9 cellular contexts compared by ENCODE assay signal in genomic region chr18:76476665-76477561, GRCh38. TPM values are rescaled to one million over a fixed set of nuclear protein-coding genes. Genes with fewer than 3 reads are reported as not detected.
A peak's percentile ranks its signal among the peaks of the same experiment; 100 is the strongest.
DNase-seq lines count a peak whose midpoint lies in the region; ATAC-seq, FAIRE-seq and TF ChIP-seq lines count a peak whose summit lies in the region.
"Had no signal": no experiment of that assay in that cellular context is flagged by ENCODE, and none has a peak within 500 bp of the region (broad histone marks: within the 10 kb centered on the region; RNA-seq: fewer than 3 reads in every experiment).

No MANE protein-coding gene starts in this region.

- ATAC-seq in memory B cell (ENCODE audit: low read depth) (no peak), GM21576 (IDR thresholded peaks at IDR 0.05; ENCODE audit: unreplicated experiment) (no peak)

- H3K9me3 Mint-ChIP-seq in activated naive CD4-positive, alpha-beta T cell treated with anti-CD3 and anti-CD28 coated beads for 36 hours: no peaks in the 10 kb centered on the region
- no peaks in the 10 kb centered on the region for H3K9me3 Mint-ChIP-seq in memory B cell

- peaks cover 35% of the 10 kb centered on the region for H3K4me1 Mint-ChIP-seq in activated naive CD4-positive, alpha-beta T cell treated with anti-CD3 and anti-CD28 coated beads for 36 hours (ENCODE audit: low read depth)
- peaks cover 5% of the 10 kb centered on the region for H3K4me1 Mint-ChIP-seq in memory B cell

- H3K36me3 ChIP-seq in HUES6 (ENCODE audit: control insufficient read depth, insufficient read depth, low read length) (peaks cover 3% of the 10 kb centered on the region; the same call in 1 of the 2 replicates), bronchial epithelial cell (ENCODE audit: control insufficient read depth, insufficient read depth, low read length) (no peaks in the 10 kb centered on the region)

- H3K4me1 ChIP-seq in HUES6 (ENCODE audit: control insufficient read depth, insufficient read depth, low read length): peaks cover 11% of the 10 kb centered on the region; the same call in 1 of the 2 replicates

- no peaks in the 10 kb centered on the region for H3K27me3 ChIP-seq in HUES6 (ENCODE audit: control insufficient read depth, insufficient read depth, low read length)
- H3K27me3 ChIP-seq in bronchial epithelial cell (ENCODE audit: control insufficient read depth, insufficient read depth, low read length): no peaks in the 10 kb centered on the region

- H3K4me3 Mint-ChIP-seq in activated naive CD4-positive, alpha-beta T cell treated with anti-CD3 and anti-CD28 coated beads for 36 hours: peak overlapping the region; percentile 41
- peak overlapping the region; percentile 24 for H3K4me3 Mint-ChIP-seq in memory B cell

- DNase-seq in activated naive CD4-positive, alpha-beta T cell treated with anti-CD3 and anti-CD28 coated beads for 36 hours: no peak
- DNase-seq in activated naive CD4-positive, alpha-beta T cell (lab: John Stamatoyannopoulos, UW): no peak
- peak; percentile 84 for DNase-seq in bronchial epithelial cell (ENCODE audit: low read depth)
- DNase-seq in memory B cell (ENCODE audit: low spot score in 2 of 2): no peak
- DNase-seq in activated CD4-positive, CD25-positive, alpha-beta regulatory T cell (lab: John Stamatoyannopoulos, UW): no peak
- no peak for DNase-seq in NCI-H1105 (lab: John Stamatoyannopoulos, UW)
- DNase-seq: DND-41 had no signal

- no peaks in the 10 kb centered on the region for H3K9me3 ChIP-seq in HUES6 (ENCODE audit: control insufficient read depth, insufficient read depth, low read depth, low read length)

- peak; percentile 86 for FAIRE-seq in bronchial epithelial cell (lab: Jason Lieb, UNC)

- H3K9ac ChIP-seq in HUES6 (ENCODE audit: low read length): no peak overlapping the region

- H3K27ac Mint-ChIP-seq in activated naive CD4-positive, alpha-beta T cell treated with anti-CD3 and anti-CD28 coated beads for 36 hours: no peak overlapping the region
- H3K27ac Mint-ChIP-seq in memory B cell: no peak overlapping the region

- intact Hi-C loops in activated naive CD4-positive, alpha-beta T cell treated with anti-CD3 and anti-CD28 coated beads for 36 hours (cut with micrococcal nuclease): loop anchor here (2.0 kb wide), 1 partner anchor 14 kb away; no protein-coding TSS in a partner anchor

- no peak overlapping the region for H3K4me3 ChIP-seq in HUES6 (ENCODE audit: low read depth, low read length)
- H3K4me3 ChIP-seq in bronchial epithelial cell (ENCODE audit: low read depth, low read length): no peak overlapping the region

- peaks cover 3% of the 10 kb centered on the region for H3K36me3 Mint-ChIP-seq in activated naive CD4-positive, alpha-beta T cell treated with anti-CD3 and anti-CD28 coated beads for 36 hours (ENCODE audit: low read depth)
- no peaks in the 10 kb centered on the region for H3K36me3 Mint-ChIP-seq in memory B cell

- H3K27ac ChIP-seq in HUES6 (ENCODE audit: low read depth, low read length): 0 out of 2 replicates have a peak overlapping the region, but pooled peaks have one; percentile 0

- CTCF ChIA-PET in activated naive CD4-positive, alpha-beta T cell treated with anti-CD3 and anti-CD28 coated beads for 36 hours (lab: Charles Lee): interaction anchor here (1.4 to 1.8 kb wide), 3 partner anchors 19 to 78 kb away, joined by 3 to 4 read pairs (median 4); no protein-coding TSS in a partner anchor

- TF ChIP-seq CTCF in bronchial epithelial cell (IDR thresholded peaks at IDR 0.05; ENCODE audit: insufficient read depth, low read length, severe bottlenecking): no peak

- peaks cover 8% of the 10 kb centered on the region for H3K27me3 Mint-ChIP-seq in activated naive CD4-positive, alpha-beta T cell treated with anti-CD3 and anti-CD28 coated beads for 36 hours (ENCODE audit: low read depth)
- peaks cover 1% of the 10 kb centered on the region for H3K27me3 Mint-ChIP-seq in memory B cell

RNA-seq across cellular contexts. Expression of gene ZNF516, which starts 18.1 kb away (rescaled TPM):
- 1 to 10 TPM; 7.4 to 8.4 TPM for total RNA-seq in activated naive CD4-positive, alpha-beta T cell treated with anti-CD3 and anti-CD28 coated beads for 36 hours
- total RNA-seq in bronchial epithelial cell: 16.6 and 20.9 TPM in 2 replicates
